ENCODE assay signal across 9 cellular contexts in the genomic region with DNA sequence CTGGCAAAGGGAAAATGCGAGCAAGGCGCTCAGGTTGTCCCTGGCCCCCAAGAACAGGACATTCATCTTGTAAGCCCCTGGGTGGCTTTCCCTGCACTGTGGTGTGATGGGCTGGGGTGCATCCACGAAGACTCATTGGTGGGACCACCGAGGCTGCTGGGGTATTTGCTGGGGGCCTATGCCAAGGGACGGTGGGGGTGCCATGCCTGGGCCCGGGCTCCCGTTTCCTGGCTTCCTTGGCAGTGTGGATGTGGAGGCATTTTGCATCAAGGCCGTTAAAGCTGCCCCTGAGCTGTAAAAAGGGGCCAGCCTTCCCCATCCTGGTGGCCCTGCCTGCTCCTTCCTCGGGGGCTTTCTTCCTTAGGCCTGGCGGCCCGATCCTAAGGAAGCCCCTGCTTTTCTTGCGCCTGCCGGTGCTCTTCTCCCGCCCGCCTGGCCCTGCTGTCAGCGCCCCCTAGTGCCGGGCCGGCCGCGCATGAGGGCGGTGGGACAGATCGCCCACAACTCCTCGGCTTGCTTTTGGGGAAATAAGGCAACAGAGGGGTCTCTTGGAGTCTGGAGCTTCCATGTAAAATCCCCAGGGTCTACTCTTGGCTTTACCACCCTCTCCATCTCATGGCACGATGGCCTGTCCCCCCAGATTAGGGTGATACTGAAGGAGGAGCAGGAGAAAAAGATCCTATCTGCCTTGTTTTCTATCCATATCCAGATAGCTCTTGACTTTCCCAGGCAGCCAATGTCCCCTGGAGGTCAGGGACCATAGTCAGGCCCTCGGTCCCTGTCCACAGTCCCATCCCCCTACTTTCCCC. TPM values are rescaled to one million over a fixed set of nuclear protein-coding genes. Genes with fewer than 3 reads are reported as not detected.
DNase-seq lines count a peak whose midpoint lies in the region; FAIRE-seq and TF ChIP-seq lines count a peak whose summit lies in the region.
"Had no signal": no experiment of that assay in that cellular context is flagged by ENCODE, and none has a peak within 500 bp of the region (broad histone marks: within the 10 kb centered on the region; RNA-seq: fewer than 3 reads in every experiment).

No MANE protein-coding gene starts in this region.

- 24% methylated on average over 25 of the region's 25 CpGs for WGBS in liver

- H3K36me3 ChIP-seq in brain microvascular endothelial cell (replicated peaks) (no peaks in the 10 kb centered on the region), liver (ENCODE audit: control insufficient read depth in 4 of 4, insufficient read depth in 3 of 4, low read depth in 1 of 4, low read length in 3 of 4) (no peaks in the 10 kb centered on the region), subcutaneous abdominal adipose tissue (ENCODE audit: control insufficient read depth in 5 of 5, insufficient read depth in 5 of 5, low read length in 5 of 5) (peaks cover 0 to 4% (median 3%) of the 10 kb centered on the region in 5 donors)

- FAIRE-seq in RCC 7860 (lab: Jason Lieb, UNC): no peak

- DNase-seq in NCI-H510A treated with DMSO at 0.1 percent for 48 hours (lab: John Stamatoyannopoulos, UW): peak; percentile 11
- DNase-seq in NCI-H510A (lab: John Stamatoyannopoulos, UW): no peak
- DNase-seq in RCC 7860 (ENCODE audit: low spot score): peak; percentile 11
- no peak for DNase-seq in brain microvascular endothelial cell
- no peak for DNase-seq in NCI-H2029 (lab: John Stamatoyannopoulos, UW)
- DNase-seq in globus pallidus (ENCODE audit: low spot score): no peak

- H3K4me3 ChIP-seq in brain microvascular endothelial cell (ENCODE audit: low read depth, low read length) (no peak overlapping the region), liver (ENCODE audit: low read depth in 1 of 3, low read length in 3 of 3) (no peak overlapping the region), subcutaneous abdominal adipose tissue (ENCODE audit: low read depth in 1 of 5, low read length in 5 of 5) (peak overlapping the region in 3 of 5 donors; percentile 8 to 46 (median 31))
- H3K4me3 ChIP-seq: skin epidermis had no signal

- H3K27me3 ChIP-seq in brain microvascular endothelial cell (replicated peaks) (no peaks in the 10 kb centered on the region), liver (ENCODE audit: control insufficient read depth in 4 of 4, insufficient read depth in 4 of 4, low read length in 3 of 4) (peaks cover 0 to 2% (median 0%) of the 10 kb centered on the region in 4 donors), subcutaneous abdominal adipose tissue (ENCODE audit: control insufficient read depth in 5 of 5, insufficient read depth in 4 of 5, low read length in 5 of 5) (no peaks in the 10 kb centered on the region)

- H3K9ac ChIP-seq in liver (ENCODE audit: low read depth in 1 of 2, low read length in 2 of 2) (no peak overlapping the region), subcutaneous abdominal adipose tissue (ENCODE audit: low read length in 5 of 5) (peak overlapping the region in 2 of 5 donors; percentile 38 to 76)

- in situ Hi-C loops in brain microvascular endothelial cell (cut with HindIII; ENCODE audit: low pct_ligation_motif_present, low sequenced_read_pairs): no loop called here

- TF ChIP-seq CTCF in brain microvascular endothelial cell (IDR thresholded peaks at IDR 0.05; ENCODE audit: low read depth, low read length, missing control alignments) (peak; percentile 97), liver (IDR thresholded peaks at IDR 0.05; ENCODE audit: low read depth, low read length, missing input control) (peak; percentile 55)

- no peak overlapping the region for H3K27ac ChIP-seq in brain microvascular endothelial cell
- H3K27ac ChIP-seq in liver (ENCODE audit: low read depth in 1 of 2, low read length in 2 of 2): no peak overlapping the region
- no peak overlapping the region for H3K27ac ChIP-seq in subcutaneous abdominal adipose tissue (ENCODE audit: low read depth, low read length)

- H3K9me3 ChIP-seq in liver (ENCODE audit: control insufficient read depth in 4 of 4, low read length in 3 of 4) (no peaks in the 10 kb centered on the region), subcutaneous abdominal adipose tissue (ENCODE audit: control insufficient read depth in 5 of 5, low read length in 5 of 5) (no peaks in the 10 kb centered on the region)

- H3K4me1 ChIP-seq in liver (ENCODE audit: control insufficient read depth in 4 of 4, insufficient read depth in 4 of 4, low read length in 3 of 4) (peaks cover 0 to 4% (median 1%) of the 10 kb centered on the region in 4 donors), subcutaneous abdominal adipose tissue (ENCODE audit: control insufficient read depth in 5 of 5, insufficient read depth in 5 of 5, low read length in 5 of 5) (peaks cover 0 to 12% (median 10%) of the 10 kb centered on the region in 5 donors)

- peak; percentile 82 to 90 for TF ChIP-seq RAD21 in liver (IDR thresholded peaks at IDR 0.05)

TF ChIP-seq in liver, 16 proteins besides CTCF, POLR2A, EP300 and RAD21:
- TF ChIP-seq SP1 (IDR thresholded peaks at IDR 0.05) (no peak), NR2F2 (IDR thresholded peaks at IDR 0.05) (no peak), HNF4G (IDR thresholded peaks at IDR 0.05) (no peak), YY1 (IDR thresholded peaks at IDR 0.05) (no peak), GABPA (IDR thresholded peaks at IDR 0.05 in 1 of 2, conservative IDR thresholded peaks at IDR 0.05 in 1 of 2) (no peak), FOXA1 (IDR thresholded peaks at IDR 0.05) (no peak), ATF3 (IDR thresholded peaks at IDR 0.05) (no peak), HNF4A (conservative IDR thresholded peaks at IDR 0.05) (no peak), RXRA (IDR thresholded peaks at IDR 0.05) (no peak), EGR1 (IDR thresholded peaks at IDR 0.05; ENCODE audit: low read depth in 2 of 2) (no peak), TAF1 (conservative IDR thresholded peaks at IDR 0.05) (no peak), JUND (IDR thresholded peaks at IDR 0.05) (no peak), FOXA2 (IDR thresholded peaks at IDR 0.05) (no peak)
- TF ChIP-seq, protein P1, sequence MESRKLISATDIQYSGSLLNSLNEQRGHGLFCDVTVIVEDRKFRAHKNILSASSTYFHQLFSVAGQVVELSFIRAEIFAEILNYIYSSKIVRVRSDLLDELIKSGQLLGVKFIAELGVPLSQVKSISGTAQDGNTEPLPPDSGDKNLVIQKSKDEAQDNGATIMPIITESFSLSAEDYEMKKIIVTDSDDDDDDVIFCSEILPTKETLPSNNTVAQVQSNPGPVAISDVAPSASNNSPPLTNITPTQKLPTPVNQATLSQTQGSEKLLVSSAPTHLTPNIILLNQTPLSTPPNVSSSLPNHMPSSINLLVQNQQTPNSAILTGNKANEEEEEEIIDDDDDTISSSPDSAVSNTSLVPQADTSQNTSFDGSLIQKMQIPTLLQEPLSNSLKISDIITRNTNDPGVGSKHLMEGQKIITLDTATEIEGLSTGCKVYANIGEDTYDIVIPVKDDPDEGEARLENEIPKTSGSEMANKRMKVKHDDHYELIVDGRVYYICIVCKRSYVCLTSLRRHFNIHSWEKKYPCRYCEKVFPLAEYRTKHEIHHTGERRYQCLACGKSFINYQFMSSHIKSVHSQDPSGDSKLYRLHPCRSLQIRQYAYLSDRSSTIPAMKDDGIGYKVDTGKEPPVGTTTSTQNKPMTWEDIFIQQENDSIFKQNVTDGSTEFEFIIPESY (IDR thresholded peaks at IDR 0.05): no peak
- TF ChIP-seq, protein P2, sequence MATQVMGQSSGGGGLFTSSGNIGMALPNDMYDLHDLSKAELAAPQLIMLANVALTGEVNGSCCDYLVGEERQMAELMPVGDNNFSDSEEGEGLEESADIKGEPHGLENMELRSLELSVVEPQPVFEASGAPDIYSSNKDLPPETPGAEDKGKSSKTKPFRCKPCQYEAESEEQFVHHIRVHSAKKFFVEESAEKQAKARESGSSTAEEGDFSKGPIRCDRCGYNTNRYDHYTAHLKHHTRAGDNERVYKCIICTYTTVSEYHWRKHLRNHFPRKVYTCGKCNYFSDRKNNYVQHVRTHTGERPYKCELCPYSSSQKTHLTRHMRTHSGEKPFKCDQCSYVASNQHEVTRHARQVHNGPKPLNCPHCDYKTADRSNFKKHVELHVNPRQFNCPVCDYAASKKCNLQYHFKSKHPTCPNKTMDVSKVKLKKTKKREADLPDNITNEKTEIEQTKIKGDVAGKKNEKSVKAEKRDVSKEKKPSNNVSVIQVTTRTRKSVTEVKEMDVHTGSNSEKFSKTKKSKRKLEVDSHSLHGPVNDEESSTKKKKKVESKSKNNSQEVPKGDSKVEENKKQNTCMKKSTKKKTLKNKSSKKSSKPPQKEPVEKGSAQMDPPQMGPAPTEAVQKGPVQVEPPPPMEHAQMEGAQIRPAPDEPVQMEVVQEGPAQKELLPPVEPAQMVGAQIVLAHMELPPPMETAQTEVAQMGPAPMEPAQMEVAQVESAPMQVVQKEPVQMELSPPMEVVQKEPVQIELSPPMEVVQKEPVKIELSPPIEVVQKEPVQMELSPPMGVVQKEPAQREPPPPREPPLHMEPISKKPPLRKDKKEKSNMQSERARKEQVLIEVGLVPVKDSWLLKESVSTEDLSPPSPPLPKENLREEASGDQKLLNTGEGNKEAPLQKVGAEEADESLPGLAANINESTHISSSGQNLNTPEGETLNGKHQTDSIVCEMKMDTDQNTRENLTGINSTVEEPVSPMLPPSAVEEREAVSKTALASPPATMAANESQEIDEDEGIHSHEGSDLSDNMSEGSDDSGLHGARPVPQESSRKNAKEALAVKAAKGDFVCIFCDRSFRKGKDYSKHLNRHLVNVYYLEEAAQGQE (IDR thresholded peaks at IDR 0.05): no peak
- TF ChIP-seq, protein P3, sequence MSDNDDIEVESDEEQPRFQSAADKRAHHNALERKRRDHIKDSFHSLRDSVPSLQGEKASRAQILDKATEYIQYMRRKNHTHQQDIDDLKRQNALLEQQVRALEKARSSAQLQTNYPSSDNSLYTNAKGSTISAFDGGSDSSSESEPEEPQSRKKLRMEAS (IDR thresholded peaks at IDR 0.05): no peak
TF ChIP-seq in liver: peak in this region for 0.

RNA-seq across cellular contexts. Expression of gene TBX2, which starts 9.8 kb away (rescaled TPM):
- 1 to 10 TPM; 2.4 to 3.1 TPM for total RNA-seq in liver
- polyA plus RNA-seq in liver: 1 to 10 TPM in 1 of 2 donors, under 1 TPM in 1; 0.85 to 2.6 TPM

Comparison
In these comparisons a context has a peak if more than half of its experiments do, and no peak if none do; other contexts are left out.
1. DNase-seq: peak in NCI-H510A treated with DMSO at 0.1 percent for 48 hours (single experiment) and RCC 7860 (single experiment); none in NCI-H510A (single experiment), brain microvascular endothelial cell (single experiment), NCI-H2029 (single experiment) and globus pallidus (single experiment).
2. H3K4me3 ChIP-seq: peak in subcutaneous abdominal adipose tissue (3 of 5); none in brain microvascular endothelial cell (single experiment) and liver (0 of 3).